In the genomic region with DNA sequence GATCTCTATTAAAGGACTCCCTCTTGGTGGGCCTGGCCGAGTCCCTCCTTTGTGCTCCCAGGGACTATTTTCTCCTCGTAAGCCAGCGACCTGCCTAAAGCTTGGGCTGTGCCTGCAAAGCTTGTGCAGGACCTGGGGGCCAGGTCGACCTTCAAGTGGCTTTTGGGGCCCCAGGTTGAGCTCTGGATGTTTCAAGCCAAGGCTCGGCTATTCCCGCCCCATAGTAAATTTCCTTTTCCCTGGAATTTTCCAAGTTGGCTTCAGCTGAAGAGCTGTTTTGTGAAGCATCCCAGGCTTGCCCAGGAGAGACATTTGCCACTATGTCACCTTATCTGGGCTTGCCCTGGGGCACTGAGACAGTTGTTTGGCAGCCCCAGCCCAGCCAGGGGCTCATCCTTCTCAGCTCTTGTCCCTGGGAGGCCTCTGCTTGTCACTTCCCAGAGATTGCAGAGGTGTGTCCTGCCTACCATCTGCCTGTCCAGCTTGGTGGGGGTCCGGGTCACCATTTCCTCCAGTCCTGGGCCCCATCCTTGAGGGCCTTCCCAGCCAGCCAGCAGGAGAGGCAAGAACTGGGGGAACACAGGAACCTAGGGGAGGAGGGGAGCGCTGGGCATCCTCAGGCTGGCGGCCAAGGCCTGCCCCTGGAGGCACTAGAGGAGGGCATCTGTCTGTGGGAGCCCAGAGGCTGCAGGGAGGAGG, we compare ENCODE assay signal across 8 cellular contexts. TPM values are rescaled to one million over a fixed set of nuclear protein-coding genes. Genes with fewer than 3 reads are reported as not detected.
DNase-seq lines count a peak whose midpoint lies in the region; ATAC-seq, FAIRE-seq and TF ChIP-seq lines count a peak whose summit lies in the region.

No MANE protein-coding gene starts in this region.

- POLR2A ChIA-PET in AG04450 (lab: Yijun Ruan, JAX): interaction anchor here (0.8 to 1.4 kb wide), 7 partner anchors 23 to 195 kb away, joined by 4 to 7 read pairs (median 6); partner anchors contain the start of genes DDX56 and H2AZ2

- FAIRE-seq in urothelium cell line (lab: Jason Lieb, UNC): no peak

- WGBS in HUES64: 87% methylated on average over 9 of the region's 9 CpGs

- H3K27me3 ChIP-seq in AG04450 (ENCODE audit: control insufficient read depth, insufficient read depth, low read length) (no peaks in the 10 kb centered on the region), HUES64 (ENCODE audit: insufficient read depth, low read length) (no peaks in the 10 kb centered on the region)

- peaks cover 40% of the 10 kb centered on the region for H3K4me1 Mint-ChIP-seq in dendritic cell treated with granulocyte-macrophage colony-stimulating factor and Interleukin-4, amounts not matched to agents 40 ng/mL and 50 ng/mL, for 4 days (ENCODE audit: low read depth)
- peaks cover 42% of the 10 kb centered on the region for H3K4me1 Mint-ChIP-seq in nephron

- H3K36me3 ChIP-seq in HUES64 (ENCODE audit: insufficient read depth, low read length): peaks cover 41% of the 10 kb centered on the region

- intact Hi-C loops in dendritic cell treated with granulocyte-macrophage colony-stimulating factor and Interleukin-4, amounts not matched to agents 40 ng/mL and 50 ng/mL, for 4 days (cut with micrococcal nuclease): no loop called here

- no peaks in the 10 kb centered on the region; the same call in 1 of the 2 replicates for H3K4me1 ChIP-seq in HUES64 (ENCODE audit: insufficient read depth, low read length)

- peak overlapping the region; percentile 24 for H3K4me3 Mint-ChIP-seq in dendritic cell treated with granulocyte-macrophage colony-stimulating factor and Interleukin-4, amounts not matched to agents 40 ng/mL and 50 ng/mL, for 4 days
- H3K4me3 Mint-ChIP-seq in nephron: peak overlapping the region; percentile 62 to 78 (median 73)

- H3K27ac Mint-ChIP-seq in dendritic cell treated with granulocyte-macrophage colony-stimulating factor and Interleukin-4, amounts not matched to agents 40 ng/mL and 50 ng/mL, for 4 days: no peak overlapping the region
- peak overlapping the region; percentile 99 to 100 (median 99) for H3K27ac Mint-ChIP-seq in nephron

- H3K9me3 ChIP-seq in AG04450 (ENCODE audit: control insufficient read depth, insufficient read depth, low read length): no peaks in the 10 kb centered on the region
- H3K9me3 ChIP-seq in HUES64 (ENCODE audit: insufficient read depth, low read depth, low read length): no peaks in the 10 kb centered on the region

- H3K4me3 ChIP-seq in AG04450 (ENCODE audit: low read depth, low read length) (no peak overlapping the region), HUES64 (ENCODE audit: low read length) (no peak overlapping the region)

- CTCF ChIA-PET in AG04450 (lab: Charles Lee): interaction anchor here (0.6 to 1.2 kb wide), 3 partner anchors 76 to 180 kb away, joined by 3 to 5 read pairs (median 4); no protein-coding TSS in a partner anchor

- H3K36me3 Mint-ChIP-seq in dendritic cell treated with granulocyte-macrophage colony-stimulating factor and Interleukin-4, amounts not matched to agents 40 ng/mL and 50 ng/mL, for 4 days (ENCODE audit: low read depth): peaks cover 49% of the 10 kb centered on the region
- peaks cover 32% of the 10 kb centered on the region for H3K36me3 Mint-ChIP-seq in nephron (ENCODE audit: low read depth)

- H3K9me3 Mint-ChIP-seq in dendritic cell treated with granulocyte-macrophage colony-stimulating factor and Interleukin-4, amounts not matched to agents 40 ng/mL and 50 ng/mL, for 4 days: no peaks in the 10 kb centered on the region
- H3K9me3 Mint-ChIP-seq in nephron: no peaks in the 10 kb centered on the region

- H3K27ac ChIP-seq in AG04450 (ENCODE audit: low read depth, low read length): peak overlapping the region; percentile 57
- H3K27ac ChIP-seq in HUES64 (ENCODE audit: low read depth, low read length): no peak overlapping the region

- H3K9ac ChIP-seq in HUES64 (ENCODE audit: low read depth, low read length): 0 out of 2 replicates have a peak overlapping the region, but pooled peaks have one; percentile 5

- ATAC-seq in GM21717 (IDR thresholded peaks at IDR 0.05; ENCODE audit: unreplicated experiment): no peak

- TF ChIP-seq CTCF in AG04450 (IDR thresholded peaks at IDR 0.05; ENCODE audit: low read depth, low read length) (no peak), nephron (IDR thresholded peaks at IDR 0.05; ENCODE audit: unreplicated experiment in 3 of 3) (no peak)

- H3K27me3 Mint-ChIP-seq in dendritic cell treated with granulocyte-macrophage colony-stimulating factor and Interleukin-4, amounts not matched to agents 40 ng/mL and 50 ng/mL, for 4 days: peaks cover 4% of the 10 kb centered on the region
- peaks cover 4% of the 10 kb centered on the region for H3K27me3 Mint-ChIP-seq in nephron (ENCODE audit: low read depth)

- DNase-seq in AG04450 (ENCODE audit: low read depth, low spot score) (no peak), SK-N-DZ (ENCODE audit: low spot score) (no peak), urothelium cell line (ENCODE audit: low spot score) (no peak), RKO (ENCODE audit: low spot score) (no peak)

RNA-seq across cellular contexts. Expression of gene ZMIZ2, which starts 20.2 kb away (rescaled TPM):
- polyA plus RNA-seq in AG04450 (2011; rRNA removed): 4.8 and 7.7 TPM in 2 replicates
- 14.7 and 18.6 TPM in 2 replicates for polyA minus RNA-seq in AG04450 (2011; rRNA and poly(A)+ RNA removed)
- polyA plus RNA-seq in HUES64 (2013, experiment 1 of 2): 40.7 TPM
- polyA plus RNA-seq in HUES64 (2013, experiment 2 of 2): 41.7 TPM
- polyA plus RNA-seq in SK-N-DZ (2014; cell fraction: cytosol; rRNA removed): 6.3 and 10.1 TPM in 2 replicates
- 50.3 and 58.3 TPM in 2 replicates for polyA plus RNA-seq in SK-N-DZ (2014; cell fraction: nucleus; rRNA removed)

RNA-seq across cellular contexts. Expression of gene PPIA, which starts 27.7 kb away (rescaled TPM):
- polyA plus RNA-seq in AG04450 (2011; rRNA removed): 4,846 and 5,100 TPM in 2 replicates
- polyA minus RNA-seq in AG04450 (2011; rRNA and poly(A)+ RNA removed): 704 and 770 TPM in 2 replicates
- polyA plus RNA-seq in HUES64 (2013, experiment 1 of 2): 3,059 TPM
- polyA plus RNA-seq in HUES64 (2013, experiment 2 of 2): 3,012 TPM
- polyA plus RNA-seq in SK-N-DZ (2014; cell fraction: cytosol; rRNA removed): 6,023 and 7,004 TPM in 2 replicates
- polyA plus RNA-seq in SK-N-DZ (2014; cell fraction: nucleus; rRNA removed): 2,878 and 3,315 TPM in 2 replicates
